In genomic region chr3:22091329-22091728, GRCh38 we compare ENCODE assay signal across 22 cellular contexts.
DNase-seq lines count a peak whose midpoint lies in the region; ATAC-seq, FAIRE-seq and TF ChIP-seq lines count a peak whose summit lies in the region.
"Had no signal": no experiment of that assay in that cellular context is flagged by ENCODE, and none has a peak within 500 bp of the region (broad histone marks: within the 10 kb centered on the region; RNA-seq: fewer than 3 reads in every experiment).

No MANE protein-coding gene starts in this region.

- H4K20me1 ChIP-seq in HepG2 (ENCODE audit: insufficient read depth, low read length), result no peaks in the 10 kb centered on the region
- H4K20me1 ChIP-seq: BLaER1 treated with 17β-estradiol and CSF1 and Interleukin-3, amounts not matched to agents 10 nM and 100 nM had no signal

- no peaks in the 10 kb centered on the region for H3K36me3 ChIP-seq in right lobe of liver
- H3K36me3 ChIP-seq in HepG2 (replicated peaks in 1 of 2; ENCODE audit: control insufficient read depth in 1 of 2, insufficient read depth in 2 of 2, low read length in 2 of 2), result no peaks in the 10 kb centered on the region
- H3K36me3 ChIP-seq: BLaER1 treated with 17β-estradiol and CSF1 and Interleukin-3, amounts not matched to agents 10 nM and 100 nM had no signal

- no peak overlapping the region for H3K4me2 ChIP-seq in HepG2 (ENCODE audit: low read depth, low read length)
- H3K4me2 ChIP-seq: A549; BLaER1 treated with 17β-estradiol and CSF1 and Interleukin-3, amounts not matched to agents 10 nM and 100 nM had no signal

- ATAC-seq in Right ventricle myocardium superior (ENCODE audit: poor library complexity), result peak; percentile 49
- no peak for ATAC-seq in left cardiac atrium
- peak in 3 of 4 donors; percentile 12 to 72 (median 42) for ATAC-seq in right lobe of liver
- no peak for ATAC-seq in HepG2
- ATAC-seq: A549; CD8-positive, alpha-beta T cell; GM12878 had no signal

- FAIRE-seq in HepG2 (lab: Jason Lieb, UNC), result no peak
- FAIRE-seq: A549, D721Med, GM12878, GM12892, GM19239 had no signal

- POLR2A ChIA-PET in HepG2 (lab: Yijun Ruan, JAX), result no interaction called here

- TF ChIP-seq EP300 in HepG2 (IDR thresholded peaks at IDR 0.05; ENCODE audit: low read depth in 2 of 2, low read length in 2 of 2) (no peak), HepG2 (CRISPR knock-in tag; IDR thresholded peaks at IDR 0.05; ENCODE audit: borderline replicate concordance) (no peak)

- H3K27me3 ChIP-seq in right lobe of liver (no peaks in the 10 kb centered on the region), HepG2 (ENCODE audit: control insufficient read depth in 1 of 2, insufficient read depth in 2 of 2, low read length in 2 of 2) (no peaks in the 10 kb centered on the region)
- H3K27me3 ChIP-seq: BLaER1 treated with 17β-estradiol and CSF1 and Interleukin-3, amounts not matched to agents 10 nM and 100 nM had no signal

- BruUV-seq in HepG2 (replicated peaks; lab: Mats Ljungman, UMichigan), result no TSS peak

- no peak for DNase-seq in Right ventricle myocardium superior
- no peak for DNase-seq in left cardiac atrium
- no peak for DNase-seq in right lobe of liver
- no peak for DNase-seq in HepG2 (ENCODE audit: low spot score)
- DNase-seq in choroid plexus epithelial cell (ENCODE audit: low read depth), result peak; percentile 7
- no peak for DNase-seq in NCI-H2029 (lab: John Stamatoyannopoulos, UW)
- no peak for DNase-seq in GM19238 (ENCODE audit: insufficient read length, low spot score)
- DNase-seq: AML-193; Caco-2; Calu3; CD4-positive, alpha-beta T cell; CD8-positive, alpha-beta T cell; DMS79 treated with DMSO at 0.1 percent for 48 hours; GDM1 had no signal

- TF ChIP-seq RAD21 in HepG2 (CRISPR knock-in tag; IDR thresholded peaks at IDR 0.05), result no peak

- no peak for TF ChIP-seq POLR2A in right lobe of liver (IDR thresholded peaks at IDR 0.05)
- TF ChIP-seq POLR2A in HepG2 (IDR thresholded peaks at IDR 0.05; ENCODE audit: insufficient read depth in 1 of 2, low read depth in 2 of 2, low read length in 2 of 2), result no peak

- no peak overlapping the region for H2AFZ ChIP-seq in HepG2 (ENCODE audit: low read length)

- H3K79me2 ChIP-seq in HepG2 (ENCODE audit: insufficient read depth, low read length), result no peaks in the 10 kb centered on the region

- intact Hi-C loops in Right ventricle myocardium superior (cut with DNase I), result no loop called here
- intact Hi-C loops in left cardiac atrium (cut with DNase I), result no loop called here
- intact Hi-C loops in right lobe of liver (cut with DNase I), result no loop called here
- intact Hi-C loops in HepG2 (cut with micrococcal nuclease; ENCODE audit: unreplicated experiment), result no loop called here

- 55% methylated on average over 2 of the region's 2 CpGs for WGBS in right lobe of liver (ENCODE audit: insufficient coverage, low coverage, low lambda C conversion rate, missing lambda C conversion rate)
- 0% methylated on average over 2 of the region's 2 CpGs for WGBS in HepG2 (ENCODE audit: low lambda C conversion rate)

- H3K9me3 ChIP-seq in right lobe of liver (no peaks in the 10 kb centered on the region), HepG2 (ENCODE audit: low read length) (no peaks in the 10 kb centered on the region)
- H3K9me3 ChIP-seq: A549; BLaER1 treated with 17β-estradiol and CSF1 and Interleukin-3, amounts not matched to agents 10 nM and 100 nM; Caco-2 had no signal

- H3K27ac ChIP-seq in right lobe of liver, result no peak overlapping the region
- H3K27ac ChIP-seq in HepG2 (ENCODE audit: extremely low read length, insufficient read depth, low read length), result no peak overlapping the region
- H3K27ac ChIP-seq: 22Rv1; A549; BLaER1 treated with 17β-estradiol and CSF1 and Interleukin-3, amounts not matched to agents 10 nM and 100 nM; C4-2B had no signal

- CTCF ChIA-PET in HepG2 (lab: Yijun Ruan, JAX; ENCODE audit: low intra/inter-chr PET ratio, low total read pairs), result no interaction called here

- in situ Hi-C loops in HepG2 (cut with HindIII; ENCODE audit: extremely low pct_ligation_motif_present, low pct_unique_long_range_greater_than_20kb), result loop anchor here (25.0 kb wide), 1 partner anchor 871 kb away; no protein-coding TSS in a partner anchor

- H3K9ac ChIP-seq in HepG2 (ENCODE audit: insufficient read depth, low read depth, low read length), result no peak overlapping the region
- H3K9ac ChIP-seq: BLaER1 treated with 17β-estradiol and CSF1 and Interleukin-3, amounts not matched to agents 10 nM and 100 nM had no signal

- H3K4me3 ChIP-seq in right lobe of liver, result no peak overlapping the region
- no peak overlapping the region for H3K4me3 ChIP-seq in HepG2 (replicated peaks in 1 of 3; ENCODE audit: insufficient read depth in 1 of 3, low read depth in 2 of 3, low read length in 3 of 3)
- H3K4me3 ChIP-seq in choroid plexus epithelial cell (ENCODE audit: low read depth, low read length), result no peak overlapping the region
- H3K4me3 ChIP-seq: A549; BLaER1 treated with 17β-estradiol and CSF1 and Interleukin-3, amounts not matched to agents 10 nM and 100 nM; GM12878 had no signal

- TF ChIP-seq CTCF in right lobe of liver (IDR thresholded peaks at IDR 0.05) (no peak), HepG2 (CRISPR knock-in tag; IDR thresholded peaks at IDR 0.05) (no peak), choroid plexus epithelial cell (conservative IDR thresholded peaks at IDR 0.05; ENCODE audit: low read depth, low read length) (no peak)

- H3K4me1 ChIP-seq in right lobe of liver (peaks cover 0 to 12% (median 2%) of the 10 kb centered on the region in 4 donors), HepG2 (ENCODE audit: insufficient read depth, low read length) (no peaks in the 10 kb centered on the region)
- H3K4me1 ChIP-seq: A549, Caco-2 had no signal

TF ChIP-seq in HepG2, 621 proteins besides CTCF, POLR2A, EP300 and RAD21:
- no peak for TF ChIP-seq ZNF253 (CRISPR knock-in tag; IDR thresholded peaks at IDR 0.05; ENCODE audit: borderline replicate concordance)
- TF ChIP-seq ATF7-NPFF (CRISPR knock-in tag; IDR thresholded peaks at IDR 0.05; ENCODE audit: low read depth), result no peak

Comparison
In these comparisons a context has a peak if more than half of its experiments do, and no peak if none do; other contexts are left out.
1. ATAC-seq: peak in Right ventricle myocardium superior (single experiment) and right lobe of liver (3 of 4); none in left cardiac atrium (0 of 2) and HepG2 (single experiment).